ENCODE assay signal across 2 cellular contexts in genomic region chr11:116244425-116244824, GRCh38.
TF ChIP-seq lines count a peak whose summit lies in the region.

No MANE protein-coding gene starts in this region.

TF ChIP-seq in GM23338, 12 proteins besides CTCF, POLR2A, EP300 and RAD21 (continued from another document):
- TF ChIP-seq ZNF462 (CRISPR knock-in tag; IDR thresholded peaks at IDR 0.05) (no peak), JUNB (IDR thresholded peaks at IDR 0.05; ENCODE audit: unreplicated experiment) (no peak), ZNF331 (CRISPR knock-in tag; IDR thresholded peaks at IDR 0.05; ENCODE audit: low read depth) (no peak), EZH2 (IDR thresholded peaks at IDR 0.05; ENCODE audit: low read depth, unreplicated experiment) (no peak), REST (IDR thresholded peaks at IDR 0.05; ENCODE audit: unreplicated experiment) (no peak), ZNF114 (CRISPR knock-in tag; IDR thresholded peaks at IDR 0.05) (no peak), EZH2phosphoT487 (IDR thresholded peaks at IDR 0.05; ENCODE audit: unreplicated experiment) (no peak), STAT1 (IDR thresholded peaks at IDR 0.05; ENCODE audit: unreplicated experiment) (no peak), ETS1 (IDR thresholded peaks at IDR 0.05) (no peak), POLR2AphosphoS5 (IDR thresholded peaks at IDR 0.05; ENCODE audit: low read depth) (no peak), CREB1 (CRISPR knock-in tag; IDR thresholded peaks at IDR 0.05; ENCODE audit: low read depth) (no peak)

TF ChIP-seq in neural cell, 6 proteins besides CTCF, POLR2A, EP300 and RAD21 (continued from another document):
- no peak for TF ChIP-seq REST (IDR thresholded peaks at IDR 0.05; ENCODE audit: borderline replicate concordance)
- no peak for TF ChIP-seq SMC3 (conservative IDR thresholded peaks at IDR 0.05; ENCODE audit: poor library complexity)
- no peak for TF ChIP-seq TAF1 (IDR thresholded peaks at IDR 0.05; ENCODE audit: low read depth)
- TF ChIP-seq EZH2 (IDR thresholded peaks at IDR 0.05; ENCODE audit: borderline replicate concordance, insufficient read depth, low read length, poor library complexity, severe bottlenecking), result no peak
- no peak for TF ChIP-seq MXI1 (conservative IDR thresholded peaks at IDR 0.05; ENCODE audit: poor library complexity, severe bottlenecking)
